In the genomic region with DNA sequence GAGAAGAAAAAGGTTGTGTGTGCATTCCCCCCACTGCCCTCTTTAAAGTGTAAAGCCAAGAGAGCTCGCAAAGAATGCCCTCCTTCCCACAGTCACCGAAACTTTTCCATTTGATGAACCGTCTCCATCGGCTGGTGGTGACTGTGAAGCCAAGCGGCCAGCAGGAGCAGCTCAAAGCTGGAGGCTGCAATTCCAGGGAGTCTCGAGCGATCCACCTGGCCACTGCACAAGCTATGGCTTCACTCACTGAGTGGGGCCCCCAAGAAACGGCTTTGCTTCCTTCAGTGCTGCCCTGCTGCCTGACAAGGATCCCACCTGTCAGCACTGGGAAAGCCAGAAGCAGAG, we compare ENCODE assay signal across 14 cellular contexts.
A peak's percentile ranks its signal among the peaks of the same experiment; 100 is the strongest.
DNase-seq lines count a peak whose midpoint lies in the region; ATAC-seq and TF ChIP-seq lines count a peak whose summit lies in the region.
"Had no signal": no experiment of that assay in that cellular context is flagged by ENCODE, and none has a peak within 500 bp of the region (broad histone marks: within the 10 kb centered on the region; RNA-seq: fewer than 3 reads in every experiment).

No MANE protein-coding gene starts in this region.

- peaks cover 43% of the 10 kb centered on the region for H3K4me1 Mint-ChIP-seq in activated T-cell treated with anti-CD3 and anti-CD28 coated beads, Interleukin-2, amount 50 U/mL, for 4 hours (ENCODE audit: low read depth)
- peaks cover 67% of the 10 kb centered on the region for H3K4me1 Mint-ChIP-seq in activated naive CD8-positive, alpha-beta T cell treated with anti-CD3 and anti-CD28 coated beads for 36 hours

- DNase-seq in activated T-cell treated with anti-CD3 and anti-CD28 coated beads, Interleukin-2, amount 50 U/mL, for 4 hours: no peak
- DNase-seq in activated T-cell treated with anti-CD3 and anti-CD28 coated beads, Interleukin-2, amount 50 U/mL, for 1 hour: no peak
- no peak for DNase-seq in Karpas-422
- DNase-seq in activated naive CD8-positive, alpha-beta T cell treated with anti-CD3 and anti-CD28 coated beads for 36 hours: no peak
- no peak for DNase-seq in smooth muscle cell (lab: John Stamatoyannopoulos, UW; ENCODE audit: unreplicated experiment)
- no peak for DNase-seq in HEK293T (ENCODE audit: extremely low spot score)
- DNase-seq: CD4-positive, CD25-positive, alpha-beta regulatory T cell; DMS53; NCI-H1436; NCI-H2029 treated with DMSO at 0.1 percent for 48 hours; NCI-H524 had no signal

- H3K4me1 ChIP-seq in Karpas-422 (ENCODE audit: low read length) (peaks cover 22% of the 10 kb centered on the region), smooth muscle cell (ENCODE audit: low read depth) (peaks cover 34% of the 10 kb centered on the region)

- H3K27me3 ChIP-seq in Karpas-422 (ENCODE audit: low read length) (no peaks in the 10 kb centered on the region), smooth muscle cell (ENCODE audit: low read depth) (no peaks in the 10 kb centered on the region)

- no peaks in the 10 kb centered on the region for H3K27me3 Mint-ChIP-seq in activated T-cell treated with anti-CD3 and anti-CD28 coated beads, Interleukin-2, amount 50 U/mL, for 4 hours (ENCODE audit: low read depth)
- peaks cover 3% of the 10 kb centered on the region for H3K27me3 Mint-ChIP-seq in activated naive CD8-positive, alpha-beta T cell treated with anti-CD3 and anti-CD28 coated beads for 36 hours

- peaks cover 29% of the 10 kb centered on the region for H3F3A ChIP-seq in smooth muscle cell (ENCODE audit: low read depth)

- H3K9me3 ChIP-seq in Karpas-422 (ENCODE audit: low read length) (no peaks in the 10 kb centered on the region), smooth muscle cell (replicated peaks; ENCODE audit: low read depth) (no peaks in the 10 kb centered on the region)
- H3K9me3 ChIP-seq: A549 had no signal

- no peak overlapping the region for H3K4me3 Mint-ChIP-seq in activated T-cell treated with anti-CD3 and anti-CD28 coated beads, Interleukin-2, amount 50 U/mL, for 4 hours
- H3K4me3 Mint-ChIP-seq in activated naive CD8-positive, alpha-beta T cell treated with anti-CD3 and anti-CD28 coated beads for 36 hours: no peak overlapping the region
- H3K4me3 Mint-ChIP-seq: CD4-positive, CD25-positive, alpha-beta regulatory T cell had no signal

- no peaks in the 10 kb centered on the region for H3K9me3 Mint-ChIP-seq in activated T-cell treated with anti-CD3 and anti-CD28 coated beads, Interleukin-2, amount 50 U/mL, for 4 hours
- H3K9me3 Mint-ChIP-seq in activated naive CD8-positive, alpha-beta T cell treated with anti-CD3 and anti-CD28 coated beads for 36 hours: no peaks in the 10 kb centered on the region

- CTCF ChIA-PET in HEK293T (lab: Yijun Ruan, JAX): no interaction called here

- H3K36me3 Mint-ChIP-seq in activated T-cell treated with anti-CD3 and anti-CD28 coated beads, Interleukin-2, amount 50 U/mL, for 4 hours (ENCODE audit: insufficient read depth): no peaks in the 10 kb centered on the region
- H3K36me3 Mint-ChIP-seq in activated naive CD8-positive, alpha-beta T cell treated with anti-CD3 and anti-CD28 coated beads for 36 hours: no peaks in the 10 kb centered on the region
- H3K36me3 Mint-ChIP-seq: CD4-positive, CD25-positive, alpha-beta regulatory T cell had no signal

- peak; percentile 19 to 20 for ATAC-seq in activated T-cell treated with anti-CD3 and anti-CD28 coated beads, Interleukin-2, amount 50 U/mL, for 4 hours
- ATAC-seq in GM21381 (IDR thresholded peaks at IDR 0.05; ENCODE audit: unreplicated experiment) (no peak), GM18519 (IDR thresholded peaks at IDR 0.05; ENCODE audit: low FRiP score, unreplicated experiment) (no peak)
- ATAC-seq: A549 had no signal

- POLR2A ChIA-PET in HEK293T (lab: Yijun Ruan, JAX): interaction anchor here (0.7 kb wide), 1 partner anchor 10 kb away, joined by 3 read pairs; no protein-coding TSS in a partner anchor

- H3K27ac ChIP-seq in Karpas-422 (ENCODE audit: low read length) (no peak overlapping the region), smooth muscle cell (ENCODE audit: low read depth) (peak overlapping the region; percentile 81)

- no peaks in the 10 kb centered on the region for H3K9me2 ChIP-seq in Karpas-422 (replicated peaks; ENCODE audit: insufficient read depth, low read length)

- H3K4me3 ChIP-seq in Karpas-422 (ENCODE audit: low read length) (no peak overlapping the region), smooth muscle cell (no peak overlapping the region)
- H3K4me3 ChIP-seq: A549 had no signal

- H3K4me2 ChIP-seq in Karpas-422 (ENCODE audit: low read depth, low read length, poor library complexity, severe bottlenecking): peak overlapping the region; percentile 34
- H3K4me2 ChIP-seq in smooth muscle cell: peak overlapping the region; percentile 21
- H3K4me2 ChIP-seq: A549 had no signal

- no peak for TF ChIP-seq CTCF in smooth muscle cell (IDR thresholded peaks at IDR 0.05; ENCODE audit: borderline replicate concordance, insufficient read depth, poor library complexity, severe bottlenecking)

- H3K79me2 ChIP-seq in Karpas-422 (ENCODE audit: low read length) (no peaks in the 10 kb centered on the region), smooth muscle cell (ENCODE audit: low read depth) (no peaks in the 10 kb centered on the region)

- H3K36me3 ChIP-seq in Karpas-422 (ENCODE audit: insufficient read depth, low read length) (no peaks in the 10 kb centered on the region), smooth muscle cell (ENCODE audit: low read depth) (no peaks in the 10 kb centered on the region)

- H2AFZ ChIP-seq in Karpas-422 (ENCODE audit: low read length) (no peak overlapping the region), smooth muscle cell (ENCODE audit: low read depth) (no peak overlapping the region)

- peak overlapping the region; percentile 60 for H3K27ac Mint-ChIP-seq in activated naive CD8-positive, alpha-beta T cell treated with anti-CD3 and anti-CD28 coated beads for 36 hours
- H3K27ac Mint-ChIP-seq: CD4-positive, CD25-positive, alpha-beta regulatory T cell had no signal

- H3K9ac ChIP-seq in Karpas-422 (ENCODE audit: low read length) (no peak overlapping the region), smooth muscle cell (ENCODE audit: low read depth) (no peak overlapping the region)

- 41% methylated on average over 8 of the region's 8 CpGs for WGBS in smooth muscle cell (ENCODE audit: low lambda C conversion rate)

- H4K20me1 ChIP-seq in Karpas-422 (ENCODE audit: insufficient read depth, low read depth, low read length): no peaks in the 10 kb centered on the region
- H4K20me1 ChIP-seq in smooth muscle cell (ENCODE audit: low read depth): no peaks in the 10 kb centered on the region

TF ChIP-seq in HEK293T, 16 proteins besides CTCF, POLR2A, EP300 and RAD21:
- TF ChIP-seq CTBP1 (IDR thresholded peaks at IDR 0.05; ENCODE audit: borderline replicate concordance) (no peak), NFRKB (IDR thresholded peaks at IDR 0.05) (no peak), FOXK2 (IDR thresholded peaks at IDR 0.05) (no peak), HDGF (IDR thresholded peaks at IDR 0.05; ENCODE audit: borderline replicate concordance) (no peak), SP1 (IDR thresholded peaks at IDR 0.05) (no peak), L3MBTL2 (conservative IDR thresholded peaks at IDR 0.05) (no peak), TARDBP (IDR thresholded peaks at IDR 0.05) (no peak)

Comparison
In these comparisons a context has a peak if more than half of its experiments do, and no peak if none do; other contexts are left out.
1. ATAC-seq: peak in activated T-cell treated with anti-CD3 and anti-CD28 coated beads, Interleukin-2, amount 50 U/mL, for 4 hours (2 of 2); none in GM21381 (single experiment) and GM18519 (single experiment).